38 cellular contexts compared by ENCODE assay signal in genomic region chr11:35394941-35395340, GRCh38. TPM values are rescaled to one million over a fixed set of nuclear protein-coding genes. Genes with fewer than 3 reads are reported as not detected.
"Had no signal": no experiment of that assay in that cellular context is flagged by ENCODE, and none has a peak within 500 bp of the region (broad histone marks: within the 10 kb centered on the region; RNA-seq: fewer than 3 reads in every experiment).

No MANE protein-coding gene starts in this region.

- ATAC-seq: activated naive CD4-positive, alpha-beta T cell treated with anti-CD3 and anti-CD28 coated beads, Interleukin-2, amount 50 U/mL, for 72 hours; activated naive CD8-positive, alpha-beta T cell treated with anti-CD3 and anti-CD28 coated beads, Interleukin-2, amount 50 U/mL, for 24 hours; activated T-cell treated with anti-CD3 and anti-CD28 coated beads, Interleukin-2, amount 50 U/mL, for 4 hours; activated T-cell treated with anti-CD3 and anti-CD28 coated beads, Interleukin-2, amount 50 U/mL, for 72 hours; activated T-helper 17 cell treated with anti-CD3 and anti-CD28 coated beads, Interleukin-2, amount 50 U/mL, for 72 hours; body of pancreas had no signal

- FAIRE-seq: astrocyte, colon had no signal

- H3K27ac Mint-ChIP-seq: activated naive CD4-positive, alpha-beta T cell treated with anti-CD3 and anti-CD28 coated beads for 36 hours; activated naive CD4-positive, alpha-beta T cell treated with anti-CD3 and anti-CD28 coated beads, Interleukin-2, amount 10 ng/mL, durations not matched to agents 7 days and 5 days; activated naive CD4-positive, alpha-beta T cell treated with anti-CD3 and anti-CD28 coated beads, Interleukin-2, amount 50 U/mL, for 24 hours; activated naive CD4-positive, alpha-beta T cell treated with anti-CD3 and anti-CD28 coated beads, Interleukin-2, amount 50 U/mL, for 72 hours; activated naive CD8-positive, alpha-beta T cell; activated naive CD8-positive, alpha-beta T cell treated with anti-CD3 and anti-CD28 coated beads for 36 hours; activated naive CD8-positive, alpha-beta T cell treated with anti-CD3 and anti-CD28 coated beads, Interleukin-2, amount 10 ng/mL, durations not matched to agents 7 days and 5 days; activated naive CD8-positive, alpha-beta T cell treated with anti-CD3 and anti-CD28 coated beads, Interleukin-2, amount 50 U/mL, for 24 hours; activated T-cell treated with anti-CD3 and anti-CD28 coated beads, Interleukin-2, amount 50 U/mL, for 24 hours; activated T-cell treated with anti-CD3 and anti-CD28 coated beads, Interleukin-2, amount 50 U/mL, for 72 hours; activated T-helper 1 cell treated with anti-CD3 and anti-CD28 coated beads, Interleukin-12 subunit alpha, Interleukin-12 subunit beta, Interleukin-2, Interleukin-4 antibody, amounts not matched to agents 30 ng/mL and 10 ng/mL and 1 ng/mL, durations not matched to agents 14 hours and 24 hours and 36 hours; activated T-helper 17 cell treated with anti-CD3 and anti-CD28 coated beads, Interleukin-2, amount 50 U/mL, for 72 hours; brain had no signal

- H3K27me3 ChIP-seq: adrenal gland, ascending aorta, body of pancreas, brain microvascular endothelial cell, breast epithelium, cardiac muscle cell had no signal

- H3K4me3 ChIP-seq: adrenal gland, ascending aorta, body of pancreas, breast epithelium, cardiac muscle cell had no signal

- H3K9me3 ChIP-seq: adrenal gland, ascending aorta, body of pancreas, breast epithelium had no signal

- H3K4me3 Mint-ChIP-seq: activated naive CD4-positive, alpha-beta T cell treated with anti-CD3 and anti-CD28 coated beads for 36 hours; activated naive CD4-positive, alpha-beta T cell treated with anti-CD3 and anti-CD28 coated beads, Interleukin-2, amount 10 ng/mL, durations not matched to agents 7 days and 5 days; activated naive CD4-positive, alpha-beta T cell treated with anti-CD3 and anti-CD28 coated beads, Interleukin-2, amount 50 U/mL, for 24 hours; activated naive CD8-positive, alpha-beta T cell; activated naive CD8-positive, alpha-beta T cell treated with anti-CD3 and anti-CD28 coated beads for 36 hours; activated naive CD8-positive, alpha-beta T cell treated with anti-CD3 and anti-CD28 coated beads, Interleukin-2, amount 10 ng/mL, durations not matched to agents 7 days and 5 days; activated naive CD8-positive, alpha-beta T cell treated with anti-CD3 and anti-CD28 coated beads, Interleukin-2, amount 50 U/mL, for 24 hours; activated T-cell treated with anti-CD3 and anti-CD28 coated beads, Interleukin-2, amount 50 U/mL, for 24 hours; activated T-cell treated with anti-CD3 and anti-CD28 coated beads, Interleukin-2, amount 50 U/mL, for 4 hours; activated T-cell treated with anti-CD3 and anti-CD28 coated beads, Interleukin-2, amount 50 U/mL, for 72 hours; activated T-helper 1 cell treated with anti-CD3 and anti-CD28 coated beads, Interleukin-12 subunit alpha, Interleukin-12 subunit beta, Interleukin-2, Interleukin-4 antibody, amounts not matched to agents 30 ng/mL and 10 ng/mL and 1 ng/mL, durations not matched to agents 14 hours and 24 hours and 36 hours; activated T-helper 17 cell treated with anti-CD3 and anti-CD28 coated beads, Interleukin-2, amount 50 U/mL, for 72 hours; brain; central memory CD8-positive, alpha-beta T cell had no signal

- H3K27ac ChIP-seq: adrenal gland, ascending aorta, body of pancreas, brain microvascular endothelial cell, breast epithelium, cardiac muscle cell had no signal

- H3K9me3 Mint-ChIP-seq: activated naive CD4-positive, alpha-beta T cell treated with anti-CD3 and anti-CD28 coated beads for 36 hours; activated naive CD4-positive, alpha-beta T cell treated with anti-CD3 and anti-CD28 coated beads, Interleukin-2, amount 10 ng/mL, durations not matched to agents 7 days and 5 days; activated naive CD4-positive, alpha-beta T cell treated with anti-CD3 and anti-CD28 coated beads, Interleukin-2, amount 50 U/mL, for 24 hours; activated naive CD4-positive, alpha-beta T cell treated with anti-CD3 and anti-CD28 coated beads, Interleukin-2, amount 50 U/mL, for 72 hours; activated naive CD8-positive, alpha-beta T cell treated with anti-CD3 and anti-CD28 coated beads for 36 hours; activated naive CD8-positive, alpha-beta T cell treated with anti-CD3 and anti-CD28 coated beads, Interleukin-2, amount 10 ng/mL, durations not matched to agents 7 days and 5 days; activated naive CD8-positive, alpha-beta T cell treated with anti-CD3 and anti-CD28 coated beads, Interleukin-2, amount 50 U/mL, for 24 hours; activated T-cell treated with anti-CD3 and anti-CD28 coated beads, Interleukin-2, amount 50 U/mL, for 24 hours; activated T-cell treated with anti-CD3 and anti-CD28 coated beads, Interleukin-2, amount 50 U/mL, for 4 hours; activated T-cell treated with anti-CD3 and anti-CD28 coated beads, Interleukin-2, amount 50 U/mL, for 72 hours; activated T-helper 1 cell treated with anti-CD3 and anti-CD28 coated beads, Interleukin-12 subunit alpha, Interleukin-12 subunit beta, Interleukin-2, Interleukin-4 antibody, amounts not matched to agents 30 ng/mL and 10 ng/mL and 1 ng/mL, durations not matched to agents 14 hours and 24 hours and 36 hours; activated T-helper 17 cell treated with anti-CD3 and anti-CD28 coated beads, Interleukin-2, amount 50 U/mL, for 72 hours; central memory CD8-positive, alpha-beta T cell had no signal

- H3K27me3 Mint-ChIP-seq: activated naive CD8-positive, alpha-beta T cell treated with anti-CD3 and anti-CD28 coated beads for 36 hours had no signal

- DNase-seq: activated effector memory CD4-positive, alpha-beta T cell treated with anti-CD3 and anti-CD28 coated beads, Interleukin-2, amount 50 U/mL, for 16 hours; activated effector memory CD4-positive, alpha-beta T cell treated with Interleukin-2 at 50 U/mL for 16 hours; activated gamma-delta T cell; activated gamma-delta T cell treated with Interleukin-2 at 50 U/mL for 16 hours; activated naive CD4-positive, alpha-beta T cell; activated naive CD4-positive, alpha-beta T cell treated with anti-CD3 and anti-CD28 coated beads for 36 hours; activated naive CD4-positive, alpha-beta T cell treated with anti-CD3 and anti-CD28 coated beads, Interleukin-2, amount 10 ng/mL, durations not matched to agents 7 days and 5 days; activated naive CD4-positive, alpha-beta T cell treated with anti-CD3 and anti-CD28 coated beads, Interleukin-2, amount 50 U/mL, for 16 hours; activated naive CD4-positive, alpha-beta T cell treated with Interleukin-2 at 50 U/mL for 16 hours; activated naive CD8-positive, alpha-beta T cell treated with anti-CD3 and anti-CD28 coated beads for 36 hours; activated naive CD8-positive, alpha-beta T cell treated with anti-CD3 and anti-CD28 coated beads, Interleukin-2, amount 10 ng/mL, durations not matched to agents 7 days and 5 days; activated naive CD8-positive, alpha-beta T cell treated with anti-CD3 and anti-CD28 coated beads, Interleukin-2, amount 50 U/mL, for 24 hours; activated T-cell treated with anti-CD3 and anti-CD28 coated beads, Interleukin-2, amount 50 U/mL, for 24 hours; activated T-cell treated with anti-CD3 and anti-CD28 coated beads, Interleukin-2, amount 50 U/mL, for 4 hours; activated T-cell treated with anti-CD3 and anti-CD28 coated beads, Interleukin-2, amount 50 U/mL, for 48 hours; activated T-cell treated with anti-CD3 and anti-CD28 coated beads, Interleukin-2, amount 50 U/mL, for 72 hours; adrenal gland; amniotic stem cell; amygdala; anterior cingulate cortex; aorta; body of pancreas; brain microvascular endothelial cell; caudate nucleus; central memory CD4-positive, alpha-beta T cell; cerebellar nuclear complex had no signal

- H3K36me3 Mint-ChIP-seq: activated naive CD4-positive, alpha-beta T cell treated with anti-CD3 and anti-CD28 coated beads, Interleukin-2, amount 10 ng/mL, durations not matched to agents 7 days and 5 days; activated naive CD4-positive, alpha-beta T cell treated with anti-CD3 and anti-CD28 coated beads, Interleukin-2, amount 50 U/mL, for 24 hours; activated naive CD4-positive, alpha-beta T cell treated with anti-CD3 and anti-CD28 coated beads, Interleukin-2, amount 50 U/mL, for 72 hours; activated naive CD8-positive, alpha-beta T cell; activated naive CD8-positive, alpha-beta T cell treated with anti-CD3 and anti-CD28 coated beads for 36 hours; activated naive CD8-positive, alpha-beta T cell treated with anti-CD3 and anti-CD28 coated beads, Interleukin-2, amount 10 ng/mL, durations not matched to agents 7 days and 5 days had no signal

- H3K36me3 ChIP-seq: adrenal gland, ascending aorta, brain microvascular endothelial cell, breast epithelium, cardiac muscle cell had no signal

RNA-seq across cellular contexts. Expression of gene SLC1A2, which starts 24.4 kb away (rescaled TPM):
- total RNA-seq: activated naive CD4-positive, alpha-beta T cell treated with anti-CD3 and anti-CD28 coated beads for 36 hours; activated naive CD8-positive, alpha-beta T cell treated with anti-CD3 and anti-CD28 coated beads, Interleukin-2, amount 10 ng/mL, durations not matched to agents 7 days and 5 days; activated T-helper 1 cell treated with anti-CD3 and anti-CD28 coated beads, Interleukin-12 subunit alpha, Interleukin-12 subunit beta, Interleukin-2, Interleukin-4 antibody, amounts not matched to agents 30 ng/mL and 10 ng/mL and 1 ng/mL, durations not matched to agents 14 hours and 24 hours and 36 hours; activated T-helper 17 cell treated with anti-CD3 and anti-CD28 coated beads, Interleukin-2, amount 50 U/mL, for 72 hours had no signal
- polyA plus RNA-seq: aorta had no signal
